ENCODE assay signal across 9 cellular contexts in genomic region chr18:3321133-3321812, GRCh38. TPM values are rescaled to one million over a fixed set of nuclear protein-coding genes. Genes with fewer than 3 reads are reported as not detected.
A peak's percentile ranks its signal among the peaks of the same experiment; 100 is the strongest.
DNase-seq lines count a peak whose midpoint lies in the region; ATAC-seq and TF ChIP-seq lines count a peak whose summit lies in the region.
"Had no signal": no experiment of that assay in that cellular context is flagged by ENCODE, and none has a peak within 500 bp of the region (broad histone marks: within the 10 kb centered on the region; RNA-seq: fewer than 3 reads in every experiment).

No MANE protein-coding gene starts in this region.

- no peak overlapping the region for H2AFZ ChIP-seq in ACC112 (ENCODE audit: low read length, unreplicated experiment)

- no peak overlapping the region for H3K4me3 Mint-ChIP-seq in HFFc6
- H3K4me3 Mint-ChIP-seq: nephron progenitor cell had no signal

- H3K27ac Mint-ChIP-seq in HFFc6: no peak overlapping the region

- H3K36me3 Mint-ChIP-seq in HFFc6 (ENCODE audit: low read depth): no peaks in the 10 kb centered on the region

- ATAC-seq in HG02870 (IDR thresholded peaks at IDR 0.05; ENCODE audit: unreplicated experiment): no peak

- peaks cover 46% of the 10 kb centered on the region for H3K4me1 ChIP-seq in ACC112 (ENCODE audit: control insufficient read depth, insufficient read depth, low read length, unreplicated experiment)

- no peaks in the 10 kb centered on the region for H3K79me2 ChIP-seq in ACC112 (ENCODE audit: control insufficient read depth, insufficient read depth, low read length, unreplicated experiment)

- CTCF ChIA-PET in RWPE1 (lab: Yijun Ruan, JAX): interaction anchor here (0.6 kb wide), 1 partner anchor 14 kb away, joined by 5 read pairs; no protein-coding TSS in a partner anchor

- H3K27me3 ChIP-seq in ACC112 (ENCODE audit: insufficient read depth, low read length): no peaks in the 10 kb centered on the region

- peaks cover 25% of the 10 kb centered on the region for H3K4me1 Mint-ChIP-seq in HFFc6 (ENCODE audit: low read depth)

- peaks cover 3% of the 10 kb centered on the region; the same call in 1 of the 2 replicates for H3K9me3 Mint-ChIP-seq in HFFc6

- POLR2A ChIA-PET in RWPE1 (lab: Yijun Ruan, JAX; ENCODE audit: low non-redundant PET): interaction anchor here (0.7 kb wide), 1 partner anchor 30 kb away, joined by 5 read pairs; no protein-coding TSS in a partner anchor

- in situ Hi-C loops in G401 (cut with HindIII; ENCODE audit: low sequenced_read_pairs): no loop called here

- H3K27me3 Mint-ChIP-seq in HFFc6 (ENCODE audit: insufficient read depth): no peaks in the 10 kb centered on the region

- no peaks in the 10 kb centered on the region for H3K36me3 ChIP-seq in ACC112 (ENCODE audit: insufficient read depth, low read length)

- peak overlapping the region; percentile 74 for H3K27ac ChIP-seq in ACC112 (ENCODE audit: low read depth, low read length)
- peak overlapping the region; percentile 59; the same call in 1 of the 2 replicates for H3K27ac ChIP-seq in RWPE1

- DNase-seq in HFFc6 (peak; percentile 64), RWPE1 (ENCODE audit: low spot score) (peak; percentile 95), fibroblast of the aortic adventitia (ENCODE audit: low read depth) (peak; percentile 99), G401 (ENCODE audit: low spot score) (no peak), NCI-H1694 (lab: John Stamatoyannopoulos, UW) (no peak), CD1c-positive myeloid dendritic cell (ENCODE audit: extremely low spot score) (no peak)
- DNase-seq: nephron progenitor cell had no signal

- H3K4me3 ChIP-seq in ACC112 (ENCODE audit: low read depth, low read length) (no peak overlapping the region), fibroblast of the aortic adventitia (ENCODE audit: low read depth, low read length) (no peak overlapping the region)

- no peak for TF ChIP-seq CTCF in HFFc6 (IDR thresholded peaks at IDR 0.05)
- no peak for TF ChIP-seq CTCF in RWPE1 (conservative IDR thresholded peaks at IDR 0.05; ENCODE audit: low read depth)
- no peak for TF ChIP-seq CTCF in fibroblast of the aortic adventitia (IDR thresholded peaks at IDR 0.05; ENCODE audit: insufficient read depth, low read length)

RNA-seq across cellular contexts. Expression of gene MYL12B, which starts 59.3 kb away (rescaled TPM):
- 100 to 1,000 TPM; 590 to 686 (median 637) TPM for total RNA-seq in HFFc6 (2021; fragmentation: NEBNext Ultra II Directional; extraction: Animal tissue kit (Norgen Biotek cat#: 25700))
- total RNA-seq in fibroblast of the aortic adventitia (ENCODE audit: low replicate concordance): 77.4 and 415 TPM in 2 replicates
- 803 and 820 TPM in 2 replicates for total RNA-seq in G401 (2014; rRNA removed; shearing (Covaris generic))

Comparison
In these comparisons a context has a peak if more than half of its experiments do, and no peak if none do; other contexts are left out.
1. DNase-seq: peak in HFFc6 (single experiment), RWPE1 (single experiment) and fibroblast of the aortic adventitia (single experiment); none in G401 (single experiment), NCI-H1694 (single experiment) and CD1c-positive myeloid dendritic cell (single experiment).